Comparison of ENCODE assay signal across 8 cellular contexts in the genomic region with DNA sequence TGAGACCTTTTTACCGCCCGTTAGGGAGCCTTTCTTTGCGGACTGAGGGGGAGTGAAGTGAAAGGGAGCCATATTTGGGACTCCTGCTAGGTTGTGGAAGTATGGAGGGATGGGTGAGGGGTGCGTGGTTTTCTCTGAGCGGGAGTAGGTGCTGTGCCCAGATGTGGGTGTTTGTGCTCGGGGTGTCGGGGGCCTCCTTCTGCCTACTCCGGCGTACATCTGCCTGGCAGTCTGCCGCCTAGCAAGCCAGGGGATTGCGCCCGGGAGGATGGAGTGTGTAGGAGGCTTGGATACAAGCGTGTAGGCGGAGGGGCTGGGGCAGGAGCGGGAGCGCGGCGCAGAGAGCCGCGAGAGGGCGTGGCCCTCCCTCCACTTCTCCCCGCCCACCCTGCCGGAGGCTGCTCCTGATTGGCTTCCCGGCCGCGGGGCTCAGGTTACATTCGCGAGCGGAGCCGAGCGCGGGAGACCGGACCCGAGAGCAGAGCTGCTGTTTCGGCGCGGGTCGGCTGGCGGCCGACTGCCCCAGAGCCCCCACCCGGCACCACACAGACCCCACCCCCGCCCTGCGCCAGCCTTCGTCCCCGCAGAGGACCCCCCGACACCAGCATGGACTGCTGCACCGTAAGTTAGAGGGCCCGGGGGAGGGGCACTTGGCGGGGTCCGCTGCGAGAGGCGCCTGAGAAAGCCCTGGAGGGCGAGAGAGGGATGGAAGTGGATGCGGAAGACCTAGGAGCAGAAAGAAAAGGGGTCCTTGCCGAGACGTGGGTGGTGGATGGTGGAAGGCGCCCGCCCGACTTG. TPM values are rescaled to one million over a fixed set of nuclear protein-coding genes. Genes with fewer than 3 reads are reported as not detected.
A peak's percentile ranks its signal among the peaks of the same experiment; 100 is the strongest.
DNase-seq lines count a peak whose midpoint lies in the region; ATAC-seq and TF ChIP-seq lines count a peak whose summit lies in the region.

TSS of gene NRGN (plus strand) at position 464 of the 798 bp plus-strand sequence. CDS start at position 607, 143 bp downstream.

- POLR2A ChIA-PET in CD4-positive, alpha-beta T cell (lab: Charles Lee), result interaction anchor here (0.6 to 1.3 kb wide), 3 partner anchors 12 to 71 kb away, joined by 3 to 6 read pairs (median 5); partner anchors contain the start of gene VSIG2
- POLR2A ChIA-PET in activated CD8-positive, alpha-beta T cell treated with anti-CD3 and anti-CD28 coated beads, Interleukin-2, amount 10 ng/mL, durations not matched to agents 7 days and 5 days (lab: Charles Lee), result interaction anchor here (1.1 kb wide), 1 partner anchor 101 kb away, joined by 4 read pairs; no protein-coding TSS in a partner anchor

- DNase-seq in CD4-positive, alpha-beta T cell, result peak; percentile 68 to 83 (median 76)
- DNase-seq in NCI-H82 (lab: John Stamatoyannopoulos, UW) (peak; percentile 94), medulla oblongata (ENCODE audit: extremely low spot score) (peak; percentile 74)
- peak; percentile 89 for DNase-seq in activated CD8-positive, alpha-beta T cell treated with anti-CD3 and anti-CD28 coated beads, Interleukin-2, amount 10 ng/mL, durations not matched to agents 7 days and 5 days
- peak; percentile 77 for DNase-seq in effector CD8-positive, alpha-beta T cell (lab: John Stamatoyannopoulos, UW)
- peak; percentile 73 to 86 (median 76) for DNase-seq in stimulated activated CD4-positive, alpha-beta T cell treated with anti-CD3 and anti-CD28 coated beads, TNF-alpha, amount 100 ng/mL, for 48 hours (ENCODE audit: low read depth in 3 of 3)

- no peaks in the 10 kb centered on the region for H3K9me3 Mint-ChIP-seq in CD4-positive, alpha-beta T cell
- H3K9me3 Mint-ChIP-seq in activated CD8-positive, alpha-beta T cell treated with anti-CD3 and anti-CD28 coated beads, Interleukin-2, amount 10 ng/mL, durations not matched to agents 7 days and 5 days (ENCODE audit: insufficient read depth), result no peaks in the 10 kb centered on the region

- CTCF ChIA-PET in CD4-positive, alpha-beta T cell (lab: Charles Lee), result interaction anchor here (0.9 to 2.4 kb wide), 5 partner anchors 19 to 70 kb away, joined by 3 to 10 read pairs (median 6); partner anchors contain the start of genes SIAE and SPA17
- CTCF ChIA-PET in activated CD8-positive, alpha-beta T cell treated with anti-CD3 and anti-CD28 coated beads, Interleukin-2, amount 10 ng/mL, durations not matched to agents 7 days and 5 days (lab: Charles Lee), result interaction anchor here (1.0 to 2.0 kb wide), 3 partner anchors 15 to 70 kb away, joined by 5 to 11 read pairs (median 6); no protein-coding TSS in a partner anchor

- H3K36me3 Mint-ChIP-seq in CD4-positive, alpha-beta T cell (ENCODE audit: low read depth), result no peaks in the 10 kb centered on the region
- H3K36me3 Mint-ChIP-seq in activated CD8-positive, alpha-beta T cell treated with anti-CD3 and anti-CD28 coated beads, Interleukin-2, amount 10 ng/mL, durations not matched to agents 7 days and 5 days (ENCODE audit: low read depth), result no peaks in the 10 kb centered on the region

- peaks cover 7% of the 10 kb centered on the region for H3K27me3 Mint-ChIP-seq in CD4-positive, alpha-beta T cell
- peaks cover 44% of the 10 kb centered on the region for H3K27me3 Mint-ChIP-seq in activated CD8-positive, alpha-beta T cell treated with anti-CD3 and anti-CD28 coated beads, Interleukin-2, amount 10 ng/mL, durations not matched to agents 7 days and 5 days (ENCODE audit: low read depth)

- TF ChIP-seq CTCF in CD4-positive, alpha-beta T cell (IDR thresholded peaks at IDR 0.05), result no peak

- intact Hi-C loops in CD4-positive, alpha-beta T cell (cut with DNase I, micrococcal nuclease), result loop anchor here in 1 of 2 experiments (2.0 to 10.0 kb wide), 2 partner anchors 67 to 215 kb away; partner anchors contain the start of genes CCDC15, SIAE and SPA17

- ATAC-seq in CD4-positive, alpha-beta T cell (ENCODE audit: poor library complexity), result peak; percentile 92
- ATAC-seq in GM19455 (IDR thresholded peaks at IDR 0.05; ENCODE audit: unreplicated experiment) (peak; percentile 99), HG03571 (IDR thresholded peaks at IDR 0.05; ENCODE audit: unreplicated experiment) (peak; percentile 99)
- ATAC-seq in activated CD8-positive, alpha-beta T cell treated with anti-CD3 and anti-CD28 coated beads, Interleukin-2, amount 10 ng/mL, durations not matched to agents 7 days and 5 days, result peak; percentile 98

- peak within 1 kb of the TSS; percentile 83 for H3K4me3 Mint-ChIP-seq in CD4-positive, alpha-beta T cell
- H3K4me3 Mint-ChIP-seq in activated CD8-positive, alpha-beta T cell treated with anti-CD3 and anti-CD28 coated beads, Interleukin-2, amount 10 ng/mL, durations not matched to agents 7 days and 5 days, result peak within 1 kb of the TSS; percentile 77

- no peaks in the 10 kb centered on the region for H3K9me3 ChIP-seq in CD4-positive, alpha-beta T cell (ENCODE audit: control insufficient read depth, low read length)

- H3K4me1 Mint-ChIP-seq in CD4-positive, alpha-beta T cell (ENCODE audit: low read depth), result peaks cover 21% of the 10 kb centered on the region
- peaks cover 14% of the 10 kb centered on the region for H3K4me1 Mint-ChIP-seq in activated CD8-positive, alpha-beta T cell treated with anti-CD3 and anti-CD28 coated beads, Interleukin-2, amount 10 ng/mL, durations not matched to agents 7 days and 5 days (ENCODE audit: low read depth)

- no peak within 1 kb of the TSS for H3K27ac ChIP-seq in CD4-positive, alpha-beta T cell (ENCODE audit: low read depth, low read length)

- no peak within 1 kb of the TSS for H3K27ac Mint-ChIP-seq in CD4-positive, alpha-beta T cell
- no peak within 1 kb of the TSS for H3K27ac Mint-ChIP-seq in activated CD8-positive, alpha-beta T cell treated with anti-CD3 and anti-CD28 coated beads, Interleukin-2, amount 10 ng/mL, durations not matched to agents 7 days and 5 days

- H3K27me3 ChIP-seq in CD4-positive, alpha-beta T cell (ENCODE audit: control insufficient read depth, insufficient read depth, low read length), result peaks cover 6% of the 10 kb centered on the region

RNA-seq across cellular contexts. Expression of gene NRGN, which starts in this region (rescaled TPM):
- 1 to 10 TPM in 1 of 2 experiments, under 1 TPM in 1; 0.84 to 1.4 TPM for total RNA-seq in CD4-positive, alpha-beta T cell
- 1 to 10 TPM; 5.7 to 6.1 TPM for total RNA-seq in activated CD8-positive, alpha-beta T cell treated with anti-CD3 and anti-CD28 coated beads, Interleukin-2, amount 10 ng/mL, durations not matched to agents 7 days and 5 days
